Comparison of ENCODE assay signal across 9 cellular contexts in the genomic region with DNA sequence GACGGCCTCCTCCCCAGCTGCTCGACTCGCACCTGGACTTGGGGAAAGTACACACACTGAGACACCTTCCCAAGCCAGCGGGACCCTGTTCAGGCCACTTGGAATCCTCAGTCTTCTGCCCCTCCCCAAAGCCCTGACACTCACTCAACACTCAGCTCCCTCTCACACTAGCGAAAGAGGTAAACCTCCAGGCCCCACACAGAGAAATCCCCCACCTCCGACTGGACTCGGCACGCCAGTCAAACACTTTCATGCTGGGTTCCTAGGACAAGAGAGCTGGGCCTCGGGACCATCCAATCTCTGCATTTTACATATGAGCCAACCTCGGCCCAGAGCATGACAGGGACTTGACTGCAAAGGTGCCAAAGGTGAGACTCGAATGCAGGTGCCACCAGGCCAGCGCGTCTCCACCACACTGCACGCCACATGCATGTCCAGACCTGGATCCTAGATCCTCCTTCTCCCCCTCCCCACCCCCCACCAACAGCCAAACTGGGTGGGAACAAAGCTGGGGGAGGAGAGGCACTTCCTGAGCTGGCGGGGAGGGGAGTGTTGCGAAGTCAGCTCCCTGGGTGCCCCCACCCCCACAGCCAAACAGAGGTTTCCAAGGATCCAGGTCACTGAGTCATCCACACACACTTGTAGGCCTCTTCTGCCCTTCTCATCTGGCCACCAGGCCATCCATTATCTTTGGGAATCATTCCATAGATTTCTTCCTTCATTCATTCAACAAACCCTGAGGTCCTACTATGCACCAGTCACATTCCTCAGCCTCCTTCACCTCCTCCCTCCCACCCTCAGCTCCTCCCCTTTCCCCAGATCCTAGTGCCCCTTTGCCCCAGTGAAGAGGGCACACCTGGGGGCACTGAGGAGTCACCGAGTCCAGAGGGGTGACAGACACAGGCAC. TPM values are rescaled to one million over a fixed set of nuclear protein-coding genes. Genes with fewer than 3 reads are reported as not detected.
A peak's percentile ranks its signal among the peaks of the same experiment; 100 is the strongest.
DNase-seq lines count a peak whose midpoint lies in the region; ATAC-seq and TF ChIP-seq lines count a peak whose summit lies in the region.
"Had no signal": no experiment of that assay in that cellular context is flagged by ENCODE, and none has a peak within 500 bp of the region (broad histone marks: within the 10 kb centered on the region; RNA-seq: fewer than 3 reads in every experiment).

No MANE protein-coding gene starts in this region.

- peaks cover 64% of the 10 kb centered on the region for H3K4me1 Mint-ChIP-seq in activated naive CD4-positive, alpha-beta T cell treated with anti-CD3 and anti-CD28 coated beads, Interleukin-2, amount 10 ng/mL, durations not matched to agents 7 days and 5 days
- H3K4me1 Mint-ChIP-seq in naive thymus-derived CD8-positive, alpha-beta T cell = peaks cover 34 to 55% (median 47%) of the 10 kb centered on the region in 4 donors

- peak overlapping the region; percentile 68 for H3K4me3 Mint-ChIP-seq in activated naive CD4-positive, alpha-beta T cell treated with anti-CD3 and anti-CD28 coated beads, Interleukin-2, amount 10 ng/mL, durations not matched to agents 7 days and 5 days
- peak overlapping the region; percentile 19 to 79 (median 58) for H3K4me3 Mint-ChIP-seq in naive thymus-derived CD8-positive, alpha-beta T cell

- intact Hi-C loops in A673 (cut with micrococcal nuclease; ENCODE audit: unreplicated experiment) = no loop called here

- peaks cover 2% of the 10 kb centered on the region for H3K9me3 Mint-ChIP-seq in activated naive CD4-positive, alpha-beta T cell treated with anti-CD3 and anti-CD28 coated beads, Interleukin-2, amount 10 ng/mL, durations not matched to agents 7 days and 5 days
- H3K9me3 Mint-ChIP-seq in naive thymus-derived CD8-positive, alpha-beta T cell = no peaks in the 10 kb centered on the region

- no peak overlapping the region for H3K27ac ChIP-seq in A673 (ENCODE audit: low read depth, low read length, poor library complexity, severe bottlenecking)

- peak overlapping the region; percentile 93 for H3K27ac Mint-ChIP-seq in activated naive CD4-positive, alpha-beta T cell treated with anti-CD3 and anti-CD28 coated beads, Interleukin-2, amount 10 ng/mL, durations not matched to agents 7 days and 5 days
- H3K27ac Mint-ChIP-seq in naive thymus-derived CD8-positive, alpha-beta T cell = peak overlapping the region; percentile 68 to 90 (median 82)

- ATAC-seq in HG02852 (IDR thresholded peaks at IDR 0.05; ENCODE audit: unreplicated experiment) = peak; percentile 41
- ATAC-seq in naive thymus-derived CD8-positive, alpha-beta T cell = peak; percentile 14 to 26
- no peak for ATAC-seq in GM19397 (IDR thresholded peaks at IDR 0.05; ENCODE audit: unreplicated experiment)

- CTCF ChIA-PET in activated naive CD4-positive, alpha-beta T cell treated with anti-CD3 and anti-CD28 coated beads, Interleukin-2, amount 10 ng/mL, durations not matched to agents 7 days and 5 days (lab: Charles Lee) = interaction anchor here (0.8 to 4.0 kb wide), 6 partner anchors 8 to 38 kb away, joined by 3 to 18 read pairs (median 4); a partner anchor contains a TSS
- CTCF ChIA-PET in A673 (lab: Charles Lee) = no interaction called here

- no peaks in the 10 kb centered on the region for H3K4me1 ChIP-seq in A673 (ENCODE audit: insufficient read depth, low read length, poor library complexity, severe bottlenecking)

- POLR2A ChIA-PET in naive thymus-derived CD8-positive, alpha-beta T cell (lab: Charles Lee) = interaction anchor here (0.9 to 4.9 kb wide), 9 partner anchors 8 to 69 kb away, joined by 4 to 24 read pairs (median 14); a partner anchor contains a TSS
- POLR2A ChIA-PET in A673 (lab: Charles Lee; ENCODE audit: low non-redundant PET) = no interaction called here

- no peaks in the 10 kb centered on the region for H3K27me3 Mint-ChIP-seq in activated naive CD4-positive, alpha-beta T cell treated with anti-CD3 and anti-CD28 coated beads, Interleukin-2, amount 10 ng/mL, durations not matched to agents 7 days and 5 days
- no peaks in the 10 kb centered on the region for H3K27me3 Mint-ChIP-seq in naive thymus-derived CD8-positive, alpha-beta T cell

- no peaks in the 10 kb centered on the region for H3K27me3 ChIP-seq in A673 (replicated peaks; ENCODE audit: insufficient read depth, low read depth, low read length, poor library complexity)

- DNase-seq in EL = peak; percentile 22
- DNase-seq in activated naive CD4-positive, alpha-beta T cell treated with anti-CD3 and anti-CD28 coated beads, Interleukin-2, amount 10 ng/mL, durations not matched to agents 7 days and 5 days = peak; percentile 55
- no peak for DNase-seq in naive thymus-derived CD8-positive, alpha-beta T cell
- DNase-seq in A673 (ENCODE audit: low spot score) = no peak
- no peak for DNase-seq in NCI-H774 (lab: John Stamatoyannopoulos, UW)
- no peak for DNase-seq in activated gamma-delta T cell (lab: John Stamatoyannopoulos, UW)
- DNase-seq: amygdala had no signal

- BruUV-seq in A673 (replicated peaks; lab: Mats Ljungman, UMichigan) = no TSS peak

- no peak for TF ChIP-seq CTCF in A673 (conservative IDR thresholded peaks at IDR 0.05; ENCODE audit: low read depth, low read length)

- peaks cover 7% of the 10 kb centered on the region for H3K36me3 Mint-ChIP-seq in activated naive CD4-positive, alpha-beta T cell treated with anti-CD3 and anti-CD28 coated beads, Interleukin-2, amount 10 ng/mL, durations not matched to agents 7 days and 5 days
- no peaks in the 10 kb centered on the region for H3K36me3 Mint-ChIP-seq in naive thymus-derived CD8-positive, alpha-beta T cell

- no peaks in the 10 kb centered on the region for H3K9me3 ChIP-seq in A673 (ENCODE audit: low read depth, low read length, poor library complexity, severe bottlenecking)

- no peak overlapping the region for H3K4me3 ChIP-seq in A673 (ENCODE audit: low read depth, low read length, poor library complexity, severe bottlenecking)

- H3K36me3 ChIP-seq in A673 (ENCODE audit: insufficient read depth, low read length, poor library complexity, severe bottlenecking) = no peaks in the 10 kb centered on the region

RNA-seq across cellular contexts. Expression of a gene that starts 10.7 kb away (rescaled TPM):
- total RNA-seq in naive thymus-derived CD8-positive, alpha-beta T cell = 100 to 1,000 TPM; 165 to 174 TPM
- 100 to 1,000 TPM; 136 to 227 (median 192) TPM for polyA plus RNA-seq in naive thymus-derived CD8-positive, alpha-beta T cell
- not detected in 2 replicates for total RNA-seq in A673 (2021)

Comparison
In these comparisons a context has a peak if more than half of its experiments do, and no peak if none do; other contexts are left out.
1. DNase-seq: peak in EL (single experiment) and activated naive CD4-positive, alpha-beta T cell treated with anti-CD3 and anti-CD28 coated beads, Interleukin-2, amount 10 ng/mL, durations not matched to agents 7 days and 5 days (single experiment); none in naive thymus-derived CD8-positive, alpha-beta T cell (0 of 10), A673 (single experiment), NCI-H774 (single experiment) and activated gamma-delta T cell (single experiment).
2. RNA of a gene that starts 10.7 kb away (total RNA-seq): 165 to 174 TPM in naive thymus-derived CD8-positive, alpha-beta T cell; not detected in A673; every median in the first group is over 100 times any median in the second.